17 cellular contexts compared by ENCODE assay signal in genomic region chr1:110234691-110235090, GRCh38. TPM values are rescaled to one million over a fixed set of nuclear protein-coding genes. Genes with fewer than 3 reads are reported as not detected.
DNase-seq lines count a peak whose midpoint lies in the region; ATAC-seq, FAIRE-seq and TF ChIP-seq lines count a peak whose summit lies in the region.
"Had no signal": no experiment of that assay in that cellular context is flagged by ENCODE, and none has a peak within 500 bp of the region (broad histone marks: within the 10 kb centered on the region; RNA-seq: fewer than 3 reads in every experiment).

No MANE protein-coding gene starts in this region.

- peaks cover 38% of the 10 kb centered on the region for H3K36me3 Mint-ChIP-seq in activated T-cell treated with anti-CD3 and anti-CD28 coated beads, Interleukin-2, amount 50 U/mL, for 24 hours (ENCODE audit: low read depth)
- peaks cover 6 to 15% of the 10 kb centered on the region in 2 donors for H3K36me3 Mint-ChIP-seq in stimulated activated naive B cell treated with anti-CD40 and anti-IgM and Interleukin-4, amounts not matched to agents 10 μg/mL and 1 μg/mL and 100 μg/mL, for 72 hours

- peak overlapping the region; percentile 54 for H2AFZ ChIP-seq in PC-3 (ENCODE audit: low read length)
- H2AFZ ChIP-seq in endothelial cell of umbilical vein (ENCODE audit: low read depth, low read length): peak overlapping the region; percentile 88
- H2AFZ ChIP-seq: GM23338 had no signal

- H3K27me3 Mint-ChIP-seq in activated T-cell treated with anti-CD3 and anti-CD28 coated beads, Interleukin-2, amount 50 U/mL, for 24 hours: no peaks in the 10 kb centered on the region
- H3K27me3 Mint-ChIP-seq in stimulated activated naive B cell treated with anti-CD40 and anti-IgM and Interleukin-4, amounts not matched to agents 10 μg/mL and 1 μg/mL and 100 μg/mL, for 72 hours: no peaks in the 10 kb centered on the region

- H3K4me2 ChIP-seq in PC-3 (ENCODE audit: low read length): peak overlapping the region; percentile 59
- H3K4me2 ChIP-seq in endothelial cell of umbilical vein (ENCODE audit: insufficient read depth, low read length): peak overlapping the region; percentile 48
- H3K4me2 ChIP-seq: GM23338 had no signal

- BruUV-seq in PC-3 (replicated peaks; lab: Mats Ljungman, UMichigan): no TSS peak
- no TSS peak for BruUV-seq in endothelial cell of umbilical vein (replicated peaks; lab: Mats Ljungman, UMichigan)

- H3K9ac ChIP-seq in PC-3 (ENCODE audit: low read length) (peak overlapping the region; percentile 62), endothelial cell of umbilical vein (replicated peaks; ENCODE audit: extremely low read depth, insufficient read depth, low read length) (no peak overlapping the region)

- H3K4me1 ChIP-seq in PC-3 (ENCODE audit: insufficient read depth, low read length): peaks cover 35% of the 10 kb centered on the region
- peaks cover 28% of the 10 kb centered on the region for H3K4me1 ChIP-seq in endothelial cell of umbilical vein (ENCODE audit: control insufficient read depth, extremely low read depth, insufficient read depth, low read length)

- POLR2A ChIA-PET in PC-3 (lab: Charles Lee; ENCODE audit: unreplicated experiment) (no interaction called here), endothelial cell of umbilical vein (lab: Charles Lee) (no interaction called here)

- FAIRE-seq in endothelial cell of umbilical vein (lab: Jason Lieb, UNC): peak; percentile 57
- FAIRE-seq: D721Med had no signal

- H3K9me3 ChIP-seq in PC-3 (ENCODE audit: low read length) (no peaks in the 10 kb centered on the region), endothelial cell of umbilical vein (replicated peaks; ENCODE audit: control insufficient read depth, insufficient read depth, low read length) (no peaks in the 10 kb centered on the region)
- H3K9me3 ChIP-seq: ovary had no signal

- H3K27ac Mint-ChIP-seq in activated T-cell treated with anti-CD3 and anti-CD28 coated beads, Interleukin-2, amount 50 U/mL, for 24 hours: peak overlapping the region; percentile 99
- H3K27ac Mint-ChIP-seq in stimulated activated naive B cell treated with anti-CD40 and anti-IgM and Interleukin-4, amounts not matched to agents 10 μg/mL and 1 μg/mL and 100 μg/mL, for 72 hours: peak overlapping the region; percentile 38

- peaks cover 59% of the 10 kb centered on the region for H3K4me1 Mint-ChIP-seq in activated T-cell treated with anti-CD3 and anti-CD28 coated beads, Interleukin-2, amount 50 U/mL, for 24 hours (ENCODE audit: low read depth)
- peaks cover 19 to 52% of the 10 kb centered on the region in 2 donors for H3K4me1 Mint-ChIP-seq in stimulated activated naive B cell treated with anti-CD40 and anti-IgM and Interleukin-4, amounts not matched to agents 10 μg/mL and 1 μg/mL and 100 μg/mL, for 72 hours

- H3K4me3 Mint-ChIP-seq in activated T-cell treated with anti-CD3 and anti-CD28 coated beads, Interleukin-2, amount 50 U/mL, for 24 hours: no peak overlapping the region
- H3K4me3 Mint-ChIP-seq in stimulated activated naive B cell treated with anti-CD40 and anti-IgM and Interleukin-4, amounts not matched to agents 10 μg/mL and 1 μg/mL and 100 μg/mL, for 72 hours: no peak overlapping the region
- H3K4me3 Mint-ChIP-seq: GM23338 had no signal

- DNase-seq in activated T-cell treated with anti-CD3 and anti-CD28 coated beads, Interleukin-2, amount 50 U/mL, for 24 hours: no peak
- no peak for DNase-seq in activated T-cell treated with anti-CD3 and anti-CD28 coated beads, Interleukin-2, amount 50 U/mL, for 1 hour
- DNase-seq in PC-3 (peak; percentile 53), endothelial cell of umbilical vein (ENCODE audit: low read depth, low spot score) (no peak), NCI-H748 treated with DMSO at 0.1 percent for 48 hours (lab: John Stamatoyannopoulos, UW) (no peak), SKM-1 (lab: John Stamatoyannopoulos, UW; ENCODE audit: unreplicated experiment) (no peak)
- no peak for DNase-seq in stimulated activated naive B cell treated with anti-CD40 and anti-IgM and Interleukin-4, amounts not matched to agents 10 μg/mL and 1 μg/mL and 100 μg/mL, for 72 hours
- DNase-seq: activated naive CD4-positive, alpha-beta T cell treated with anti-CD3 and anti-CD28 coated beads, Interleukin-2, amount 50 U/mL, for 16 hours; islet precursor cell; KBM-7; midbrain; NCI-H526 had no signal

- no peaks in the 10 kb centered on the region for H3K9me3 Mint-ChIP-seq in activated T-cell treated with anti-CD3 and anti-CD28 coated beads, Interleukin-2, amount 50 U/mL, for 24 hours
- H3K9me3 Mint-ChIP-seq in stimulated activated naive B cell treated with anti-CD40 and anti-IgM and Interleukin-4, amounts not matched to agents 10 μg/mL and 1 μg/mL and 100 μg/mL, for 72 hours: no peaks in the 10 kb centered on the region
- H3K9me3 Mint-ChIP-seq: GM23338 had no signal

- H3K4me3 ChIP-seq in PC-3 (ENCODE audit: low read length) (no peak overlapping the region), endothelial cell of umbilical vein (replicated peaks in 1 of 3; ENCODE audit: insufficient read depth in 1 of 3, low read depth in 1 of 3, low read length in 3 of 3) (no peak overlapping the region)
- H3K4me3 ChIP-seq: GM23338, ovary had no signal

- CTCF ChIA-PET in PC-3 (lab: Charles Lee) (no interaction called here), endothelial cell of umbilical vein (lab: Charles Lee) (interaction anchor here (1.0 to 3.2 kb wide), 5 partner anchors 18 to 261 kb away, joined by 3 to 22 read pairs (median 4); partner anchors contain the start of gene KCNC4)

- dilution Hi-C loops in endothelial cell of umbilical vein (cut with MboI; ENCODE audit: extremely low pct_ligation_motif_present, low sequenced_read_pairs): no loop called here

- peaks cover 4% of the 10 kb centered on the region for H3F3A ChIP-seq in PC-3 (ENCODE audit: low read length, unreplicated experiment)

- H3K9me2 ChIP-seq in PC-3 (replicated peaks; ENCODE audit: low read length): no peaks in the 10 kb centered on the region

- H3K27me3 ChIP-seq in PC-3 (ENCODE audit: low read length): no peaks in the 10 kb centered on the region
- H3K27me3 ChIP-seq in endothelial cell of umbilical vein (ENCODE audit: control insufficient read depth in 2 of 2, insufficient read depth in 2 of 2, low read length in 2 of 2): no peaks in the 10 kb centered on the region
- H3K27me3 ChIP-seq: ovary had no signal

- no peak for TF ChIP-seq POLR2A in endothelial cell of umbilical vein (IDR thresholded peaks at IDR 0.05; ENCODE audit: low read depth, low read length)

- H3K27ac ChIP-seq in PC-3 (ENCODE audit: low read length) (peak overlapping the region; percentile 92), endothelial cell of umbilical vein (ENCODE audit: insufficient read depth, low read depth, low read length) (peak overlapping the region; percentile 77)

- intact Hi-C loops in PC-3 (cut with micrococcal nuclease) (no loop called here), endothelial cell of umbilical vein (cut with micrococcal nuclease) (loop anchor here (1.0 kb wide), 1 partner anchor 21 kb away; no protein-coding TSS in a partner anchor)

- TF ChIP-seq CTCF in PC-3 (conservative IDR thresholded peaks at IDR 0.05; ENCODE audit: low read depth, low read length) (no peak), endothelial cell of umbilical vein (IDR thresholded peaks at IDR 0.05; ENCODE audit: extremely low read depth in 1 of 2, insufficient read depth in 1 of 2, low read depth in 1 of 2, low read length in 2 of 2) (no peak)

- H3K36me3 ChIP-seq in PC-3 (ENCODE audit: low read depth, low read length) (no peaks in the 10 kb centered on the region), endothelial cell of umbilical vein (ENCODE audit: control insufficient read depth in 2 of 2, extremely low read depth in 1 of 2, insufficient read depth in 2 of 2, low read length in 2 of 2) (peaks cover 0 to 6% of the 10 kb centered on the region in 2 experiments)
- H3K36me3 ChIP-seq: ovary had no signal

- ATAC-seq in PC-3 (peak; percentile 19), HG03175 (IDR thresholded peaks at IDR 0.05; ENCODE audit: unreplicated experiment) (no peak)
- no peak for ATAC-seq in stimulated activated naive B cell treated with anti-CD40 and anti-IgM and Interleukin-4, amounts not matched to agents 10 μg/mL and 1 μg/mL and 100 μg/mL, for 72 hours (replicated peaks)
- ATAC-seq: Right ventricle myocardium inferior had no signal

- H3K79me2 ChIP-seq in PC-3 (ENCODE audit: low read length) (no peaks in the 10 kb centered on the region), endothelial cell of umbilical vein (ENCODE audit: control insufficient read depth, insufficient read depth, low read length) (no peaks in the 10 kb centered on the region)

- H3K9me1 ChIP-seq in endothelial cell of umbilical vein (replicated peaks; ENCODE audit: control insufficient read depth, extremely low read depth, insufficient read depth, low read length): no peaks in the 10 kb centered on the region

- H4K20me1 ChIP-seq in PC-3 (ENCODE audit: low read length) (no peaks in the 10 kb centered on the region), endothelial cell of umbilical vein (replicated peaks; ENCODE audit: control insufficient read depth, extremely low read depth, insufficient read depth, low read length) (no peaks in the 10 kb centered on the region)

TF ChIP-seq in endothelial cell of umbilical vein, 7 proteins besides CTCF, POLR2A, EP300 and RAD21:
- TF ChIP-seq GATA2 (IDR thresholded peaks at IDR 0.05; ENCODE audit: insufficient read depth, insufficient read length, low read depth, low read length) (no peak), MYC (IDR thresholded peaks at IDR 0.05; ENCODE audit: low read depth, low read length) (no peak), JUN (IDR thresholded peaks at IDR 0.05; ENCODE audit: borderline replicate concordance, insufficient read depth, insufficient read length, low read depth) (peak; percentile 34), FOS (IDR thresholded peaks at IDR 0.05; ENCODE audit: borderline replicate concordance, insufficient read depth, low read length) (no peak), EZH2 (IDR thresholded peaks at IDR 0.05; ENCODE audit: borderline replicate concordance, low read depth, low read length, severe bottlenecking) (no peak)
- TF ChIP-seq, protein P1, sequence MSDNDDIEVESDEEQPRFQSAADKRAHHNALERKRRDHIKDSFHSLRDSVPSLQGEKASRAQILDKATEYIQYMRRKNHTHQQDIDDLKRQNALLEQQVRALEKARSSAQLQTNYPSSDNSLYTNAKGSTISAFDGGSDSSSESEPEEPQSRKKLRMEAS (IDR thresholded peaks at IDR 0.05; ENCODE audit: insufficient read depth, insufficient read length): no peak
TF ChIP-seq in endothelial cell of umbilical vein: peak in this region for 1.

RNA-seq across cellular contexts. Expression of gene KCNC4, which starts 24.6 kb away (rescaled TPM):
- total RNA-seq in PC-3 (2014; rRNA removed) (1.6 and 3.6 TPM in 2 replicates), endothelial cell of umbilical vein (12.3 and 22.5 TPM in 2 replicates)
- polyA plus RNA-seq in endothelial cell of umbilical vein: 6.7 and 7.3 TPM in 2 replicates
- polyA plus RNA-seq in endothelial cell of umbilical vein (2011; cell fraction: cytosol; rRNA removed): 4.8 and 5.6 TPM in 2 replicates
- polyA plus RNA-seq in endothelial cell of umbilical vein (2011; cell fraction: nucleus; rRNA removed): 15.1 and 17.0 TPM in 2 replicates
- polyA plus RNA-seq in endothelial cell of umbilical vein (2012): 6.3 and 7.9 TPM in 2 replicates
- polyA minus RNA-seq in endothelial cell of umbilical vein: 7.6 and 7.9 TPM in 2 replicates
- polyA minus RNA-seq in endothelial cell of umbilical vein (2011; cell fraction: cytosol; rRNA and poly(A)+ RNA removed): 1.9 TPM
- polyA minus RNA-seq in endothelial cell of umbilical vein (2011; cell fraction: nucleus; rRNA and poly(A)+ RNA removed): 11.0 and 13.2 TPM in 2 replicates
